14 cellular contexts compared by ENCODE assay signal in genomic region chr22:42520663-42521546, GRCh38. TPM values are rescaled to one million over a fixed set of nuclear protein-coding genes. Genes with fewer than 3 reads are reported as not detected.
DNase-seq lines count a peak whose midpoint lies in the region; ATAC-seq and TF ChIP-seq lines count a peak whose summit lies in the region.
"Had no signal": no experiment of that assay in that cellular context is flagged by ENCODE, and none has a peak within 500 bp of the region (broad histone marks: within the 10 kb centered on the region; RNA-seq: fewer than 3 reads in every experiment).

No MANE protein-coding gene starts in this region.

- peaks cover 21% of the 10 kb centered on the region for H3K79me2 ChIP-seq in hepatocyte

- peak overlapping the region; percentile 56 for H3K27ac Mint-ChIP-seq in activated CD4-positive, alpha-beta T cell treated with anti-CD3 and anti-CD28 coated beads, Interleukin-2, amount 10 ng/mL, durations not matched to agents 24 days and 14 days
- H3K27ac Mint-ChIP-seq in T-cell = peak overlapping the region; percentile 55 to 74

- H3K4me1 ChIP-seq in hepatocyte (ENCODE audit: insufficient read depth) (peaks cover 10% of the 10 kb centered on the region), skeletal muscle tissue (ENCODE audit: control insufficient read depth in 3 of 3, insufficient read depth in 3 of 3, low read length in 3 of 3) (peaks cover 9 to 12% (median 9%) of the 10 kb centered on the region in 3 donors)

- POLR2A ChIA-PET in T-cell (lab: Charles Lee) = interaction anchor here in 1 of 2 donors (0.7 kb wide), 1 partner anchor 1571 kb away, joined by 17 read pairs; no protein-coding TSS in a partner anchor

- H3K27me3 Mint-ChIP-seq in activated CD4-positive, alpha-beta T cell treated with anti-CD3 and anti-CD28 coated beads, Interleukin-2, amount 10 ng/mL, durations not matched to agents 24 days and 14 days = no peaks in the 10 kb centered on the region
- H3K27me3 Mint-ChIP-seq in T-cell = no peaks in the 10 kb centered on the region

- CTCF ChIA-PET in T-cell (lab: Charles Lee) = interaction anchor here in 1 of 2 donors (0.6 kb wide), 1 partner anchor 492 kb away, joined by 5 read pairs; no protein-coding TSS in a partner anchor

- peak overlapping the region; percentile 7 for H3K27ac ChIP-seq in hepatocyte
- peak overlapping the region; percentile 31 for H3K27ac ChIP-seq in skeletal muscle tissue (ENCODE audit: low read depth, low read length)
- H3K27ac ChIP-seq: HL-60 had no signal

- ATAC-seq in T-cell (replicated peaks in 1 of 4) = no peak
- ATAC-seq in GM18520 (IDR thresholded peaks at IDR 0.05; ENCODE audit: unreplicated experiment) = no peak

- H3K9me3 Mint-ChIP-seq in activated CD4-positive, alpha-beta T cell treated with anti-CD3 and anti-CD28 coated beads, Interleukin-2, amount 10 ng/mL, durations not matched to agents 24 days and 14 days = no peaks in the 10 kb centered on the region
- no peaks in the 10 kb centered on the region for H3K9me3 Mint-ChIP-seq in T-cell

- H3K9me2 ChIP-seq in hepatocyte (replicated peaks; ENCODE audit: insufficient read depth) = no peaks in the 10 kb centered on the region

- H3K4me3 ChIP-seq in hepatocyte = no peak overlapping the region
- H3K4me3 ChIP-seq in skeletal muscle tissue (ENCODE audit: low read length in 3 of 3) = no peak overlapping the region

- H3K27me3 ChIP-seq in hepatocyte = no peaks in the 10 kb centered on the region
- H3K27me3 ChIP-seq in skeletal muscle tissue (ENCODE audit: control insufficient read depth in 3 of 3, insufficient read depth in 3 of 3, low read length in 3 of 3) = no peaks in the 10 kb centered on the region
- H3K27me3 ChIP-seq: esophagus squamous epithelium, sigmoid colon had no signal

- peaks cover 11% of the 10 kb centered on the region for H3K36me3 Mint-ChIP-seq in activated CD4-positive, alpha-beta T cell treated with anti-CD3 and anti-CD28 coated beads, Interleukin-2, amount 10 ng/mL, durations not matched to agents 24 days and 14 days (ENCODE audit: low read depth)
- peaks cover 2% of the 10 kb centered on the region for H3K36me3 Mint-ChIP-seq in T-cell

- no peaks in the 10 kb centered on the region for H3K36me3 ChIP-seq in hepatocyte (replicated peaks; ENCODE audit: insufficient read depth, low read depth)
- peaks cover 2 to 10% (median 3%) of the 10 kb centered on the region in 3 donors for H3K36me3 ChIP-seq in skeletal muscle tissue (ENCODE audit: control insufficient read depth in 3 of 3, insufficient read depth in 3 of 3, low read length in 3 of 3)

- H3K4me2 ChIP-seq in hepatocyte = no peak overlapping the region

- peaks cover 11% of the 10 kb centered on the region for H3K4me1 Mint-ChIP-seq in activated CD4-positive, alpha-beta T cell treated with anti-CD3 and anti-CD28 coated beads, Interleukin-2, amount 10 ng/mL, durations not matched to agents 24 days and 14 days
- H3K4me1 Mint-ChIP-seq in T-cell = peaks cover 8 to 25% (median 8%) of the 10 kb centered on the region in 3 donors

- H2AFZ ChIP-seq in hepatocyte = no peak overlapping the region

- no peak for TF ChIP-seq CTCF in hepatocyte (IDR thresholded peaks at IDR 0.05; ENCODE audit: poor library complexity)

- WGBS in hepatocyte (ENCODE audit: low lambda C conversion rate, missing lambda C conversion rate) = 89% methylated on average over 20 of the region's 20 CpGs

- H3K4me3 Mint-ChIP-seq in activated CD4-positive, alpha-beta T cell treated with anti-CD3 and anti-CD28 coated beads, Interleukin-2, amount 10 ng/mL, durations not matched to agents 24 days and 14 days = no peak overlapping the region
- H3K4me3 Mint-ChIP-seq in T-cell = peak overlapping the region; percentile 80 to 92 (median 87)

- H4K20me1 ChIP-seq in hepatocyte (ENCODE audit: insufficient read depth, poor library complexity, severe bottlenecking) = peaks cover 9% of the 10 kb centered on the region

- H3K9me3 ChIP-seq in hepatocyte (ENCODE audit: low read depth) = no peaks in the 10 kb centered on the region
- no peaks in the 10 kb centered on the region for H3K9me3 ChIP-seq in skeletal muscle tissue (ENCODE audit: control insufficient read depth in 3 of 3, low read length in 3 of 3)
- H3K9me3 ChIP-seq: esophagus squamous epithelium, sigmoid colon had no signal

- DNase-seq in activated CD4-positive, alpha-beta T cell treated with anti-CD3 and anti-CD28 coated beads, Interleukin-2, amount 10 ng/mL, durations not matched to agents 24 days and 14 days = no peak
- DNase-seq in activated CD4-positive, alpha-beta T cell treated with anti-CD3 and anti-CD28 coated beads for 48 hours = no peak
- DNase-seq in T-cell (no peak), hepatocyte (ENCODE audit: low spot score) (no peak), HUDEP-2 (lab: John Stamatoyannopoulos, UW; ENCODE audit: unreplicated experiment in 76 of 76) (no peak), SHP77 treated with DMSO at 0.1 percent for 48 hours (lab: John Stamatoyannopoulos, UW) (no peak)
- DNase-seq: activated effector memory CD4-positive, alpha-beta T cell treated with anti-CD3 and anti-CD28 coated beads, Interleukin-2, amount 50 U/mL, for 16 hours; esophagus squamous epithelium; MV-4-11; NCI-H446 treated with DMSO at 0.1 percent for 48 hours; sigmoid colon had no signal

- intact Hi-C loops in activated CD4-positive, alpha-beta T cell treated with anti-CD3 and anti-CD28 coated beads, Interleukin-2, amount 10 ng/mL, durations not matched to agents 24 days and 14 days (cut with micrococcal nuclease) = no loop called here

- H3K9ac ChIP-seq in skeletal muscle tissue (ENCODE audit: low read depth in 1 of 3, low read length in 3 of 3) = no peak overlapping the region

RNA-seq across cellular contexts. Expression of gene RRP7A, which starts 1.3 kb away (rescaled TPM):
- total RNA-seq in activated CD4-positive, alpha-beta T cell treated with anti-CD3 and anti-CD28 coated beads, Interleukin-2, amount 10 ng/mL, durations not matched to agents 24 days and 14 days = 141 and 150 TPM in 2 replicates
- total RNA-seq in T-cell (10 to 100 TPM; 51.2 to 84.9 (median 54.4) TPM), hepatocyte (25.0 and 27.6 TPM in 2 replicates), skeletal muscle tissue (13.0 TPM)
- polyA plus RNA-seq in hepatocyte = 41.7 and 51.6 TPM in 2 replicates

RNA-seq across cellular contexts. Expression of gene SERHL2, which starts 32.9 kb away (rescaled TPM):
- 2.2 and 2.3 TPM in 2 replicates for total RNA-seq in activated CD4-positive, alpha-beta T cell treated with anti-CD3 and anti-CD28 coated beads, Interleukin-2, amount 10 ng/mL, durations not matched to agents 24 days and 14 days
- total RNA-seq in T-cell (1 to 10 TPM in 3 of 5 donors, under 1 TPM in 2; 0.70 to 1.6 (median 1.0) TPM), hepatocyte (1.3 and 4.1 TPM in 2 replicates), skeletal muscle tissue (2.6 TPM)
- polyA plus RNA-seq in hepatocyte = 2.7 and 3.3 TPM in 2 replicates
